ENCODE assay signal across 20 cellular contexts in the genomic region with DNA sequence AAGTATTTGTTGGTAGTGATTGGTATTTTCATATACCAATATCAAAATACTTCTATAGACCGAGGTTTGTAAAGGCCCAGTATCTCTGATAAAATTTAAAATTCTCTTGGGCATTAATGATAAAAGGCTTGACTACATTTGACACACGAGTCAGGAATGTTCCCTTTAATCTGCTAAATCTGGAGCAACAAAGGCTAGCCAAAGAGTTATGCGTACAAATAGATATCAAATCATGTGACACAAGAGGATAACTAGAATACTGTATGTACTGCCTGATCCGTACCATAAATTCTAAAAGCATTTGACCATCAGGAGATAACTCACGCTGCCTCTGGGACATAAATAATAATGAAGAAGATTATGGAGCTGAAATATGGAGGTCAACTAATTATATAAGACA.
DNase-seq lines count a peak whose midpoint lies in the region; ATAC-seq and TF ChIP-seq lines count a peak whose summit lies in the region.
"Had no signal": no experiment of that assay in that cellular context is flagged by ENCODE, and none has a peak within 500 bp of the region (broad histone marks: within the 10 kb centered on the region; RNA-seq: fewer than 3 reads in every experiment).

No MANE protein-coding gene starts in this region.

- H2AFZ ChIP-seq in trophoblast cell (ENCODE audit: insufficient read depth, low read length, poor library complexity): no peak overlapping the region
- H2AFZ ChIP-seq: GM23248 had no signal

- no peak overlapping the region for H2BK12ac ChIP-seq in trophoblast cell (ENCODE audit: low read length)

- no peak overlapping the region for H3K4ac ChIP-seq in trophoblast cell (ENCODE audit: low read depth, low read length)

- no peak overlapping the region for H3K14ac ChIP-seq in trophoblast cell (ENCODE audit: low read length)

- no peak overlapping the region for H4K12ac ChIP-seq in trophoblast cell (ENCODE audit: low read depth, low read length)

- H3K27me3 ChIP-seq in brain microvascular endothelial cell (replicated peaks) (no peaks in the 10 kb centered on the region), trophoblast cell (ENCODE audit: insufficient read depth, low read length) (no peaks in the 10 kb centered on the region)

- ATAC-seq in GM18511 (IDR thresholded peaks at IDR 0.05; ENCODE audit: unreplicated experiment) (no peak), HG02610 (IDR thresholded peaks at IDR 0.05; ENCODE audit: unreplicated experiment) (no peak)
- ATAC-seq: CD8-positive, alpha-beta T cell; Panc1 had no signal

- in situ Hi-C loops in brain microvascular endothelial cell (cut with HindIII; ENCODE audit: low pct_ligation_motif_present, low sequenced_read_pairs): no loop called here

- H3K27ac ChIP-seq in brain microvascular endothelial cell (no peak overlapping the region), trophoblast cell (ENCODE audit: low read depth, low read length) (no peak overlapping the region)
- H3K27ac ChIP-seq: GM23248 had no signal

- no peak overlapping the region for H3K9ac ChIP-seq in trophoblast cell (ENCODE audit: low read length)
- H3K9ac ChIP-seq: GM23248 had no signal

- no peak overlapping the region for H2AK5ac ChIP-seq in trophoblast cell (ENCODE audit: low read length)

- H2BK120ac ChIP-seq in trophoblast cell (ENCODE audit: insufficient read depth, low read length, poor library complexity): no peak overlapping the region

- H3K4me3 ChIP-seq in brain microvascular endothelial cell (ENCODE audit: low read depth, low read length) (no peak overlapping the region), fibroblast of the aortic adventitia (ENCODE audit: low read depth, low read length) (no peak overlapping the region), trophoblast cell (ENCODE audit: low read depth, low read length) (no peak overlapping the region)
- H3K4me3 ChIP-seq: GM23248, HAP-1 had no signal

- H3K23ac ChIP-seq in trophoblast cell (ENCODE audit: low read length): no peak overlapping the region

- H3K4me2 ChIP-seq in trophoblast cell (ENCODE audit: low read length): no peak overlapping the region

- H3K18ac ChIP-seq in trophoblast cell (ENCODE audit: low read length): no peak overlapping the region

- H3K79me1 ChIP-seq in trophoblast cell (ENCODE audit: low read length): no peaks in the 10 kb centered on the region

- H3K4me1 ChIP-seq in trophoblast cell (ENCODE audit: control insufficient read depth in 1 of 2, insufficient read depth in 2 of 2, low read length in 2 of 2): no peaks in the 10 kb centered on the region
- H3K4me1 ChIP-seq: HAP-1 had no signal

- no peak overlapping the region for H4K8ac ChIP-seq in trophoblast cell (ENCODE audit: low read depth, low read length)

- TF ChIP-seq CTCF in brain microvascular endothelial cell (IDR thresholded peaks at IDR 0.05; ENCODE audit: low read depth, low read length, missing control alignments) (no peak), fibroblast of the aortic adventitia (IDR thresholded peaks at IDR 0.05; ENCODE audit: insufficient read depth, low read length) (no peak)

- H3K79me2 ChIP-seq in trophoblast cell (ENCODE audit: control insufficient read depth, insufficient read depth, low read length, poor library complexity): no peaks in the 10 kb centered on the region

- H3K36me3 ChIP-seq in brain microvascular endothelial cell (replicated peaks): no peaks in the 10 kb centered on the region
- no peaks in the 10 kb centered on the region for H3K36me3 ChIP-seq in trophoblast cell (ENCODE audit: control insufficient read depth in 1 of 2, insufficient read depth in 2 of 2, low read length in 2 of 2)
- H3K36me3 ChIP-seq: HAP-1 had no signal

- H2BK5ac ChIP-seq in trophoblast cell (ENCODE audit: low read depth, low read length, poor library complexity): no peak overlapping the region

- H4K91ac ChIP-seq in trophoblast cell (ENCODE audit: low read depth, low read length): no peak overlapping the region

- WGBS in trophoblast cell (ENCODE audit: extremely low coverage, insufficient coverage, insufficient read length): no CpG with 5 or more reads among the region's 5 CpGs

- H3K9me3 ChIP-seq in trophoblast cell (ENCODE audit: insufficient read depth, low read depth, low read length): no peaks in the 10 kb centered on the region
- H3K9me3 ChIP-seq: HAP-1 had no signal

- peak; percentile 7 for DNase-seq in EL
- DNase-seq in brain microvascular endothelial cell: peak; percentile 31
- DNase-seq in fibroblast of the aortic adventitia (ENCODE audit: low read depth): peak; percentile 41
- peak; percentile 53 to 87 for DNase-seq in trophoblast cell
- DNase-seq in foreskin melanocyte: no peak
- DNase-seq: AML-193; C1 segment of cervical spinal cord; CD8-positive, alpha-beta T cell; GDM1; GM23248; KG1; NCI-H1105 treated with DMSO at 0.1 percent for 48 hours; NCI-H2029 treated with DMSO at 0.1 percent for 48 hours; NCI-H226; NCI-H524 treated with DMSO at 0.1 percent for 48 hours; NCI-H82 had no signal
